In genomic region chr7:154947604-154948003, GRCh38 we compare ENCODE assay signal across 20 cellular contexts.
"Had no signal": no experiment of that assay in that cellular context is flagged by ENCODE, and none has a peak within 500 bp of the region (broad histone marks: within the 10 kb centered on the region; RNA-seq: fewer than 3 reads in every experiment).

No MANE protein-coding gene starts in this region.

- H3K9me3 ChIP-seq: ascending aorta, ovary, thyroid gland had no signal

- H3K9me3 Mint-ChIP-seq: activated naive CD4-positive, alpha-beta T cell treated with anti-CD3 and anti-CD28 coated beads for 36 hours; activated naive CD8-positive, alpha-beta T cell treated with anti-CD3 and anti-CD28 coated beads, Interleukin-2, amount 50 U/mL, for 24 hours; activated T-helper 2 cell treated with anti-CD3 and anti-CD28 coated beads, Interferon-gamma antibody, Interleukin-2, Interleukin-4, amounts not matched to agents 10 μg/mL and 5 μg/mL and 100 μg/mL, durations not matched to agents 14 hours and 24 hours and 36 hours; dendritic cell treated with granulocyte-macrophage colony-stimulating factor and Interleukin-4, amounts not matched to agents 40 ng/mL and 50 ng/mL, for 4 days; effector memory CD8-positive, alpha-beta T cell; neural crest cell; stimulated activated effector memory CD8-positive, alpha-beta T cell treated with anti-CD3 and anti-CD28 coated beads, Interleukin-12 subunit alpha, Interleukin-12 subunit beta, amount 100 ng/mL, for 72 hours had no signal

- H3K27ac Mint-ChIP-seq: activated naive CD4-positive, alpha-beta T cell treated with anti-CD3 and anti-CD28 coated beads for 36 hours; activated naive CD8-positive, alpha-beta T cell treated with anti-CD3 and anti-CD28 coated beads, Interleukin-2, amount 50 U/mL, for 24 hours; activated T-helper 2 cell treated with anti-CD3 and anti-CD28 coated beads, Interferon-gamma antibody, Interleukin-2, Interleukin-4, amounts not matched to agents 10 μg/mL and 5 μg/mL and 100 μg/mL, durations not matched to agents 14 hours and 24 hours and 36 hours; dendritic cell treated with granulocyte-macrophage colony-stimulating factor and Interleukin-4, amounts not matched to agents 40 ng/mL and 50 ng/mL, for 4 days; effector memory CD8-positive, alpha-beta T cell; stimulated activated effector memory CD8-positive, alpha-beta T cell treated with anti-CD3 and anti-CD28 coated beads, Interleukin-12 subunit alpha, Interleukin-12 subunit beta, amount 100 ng/mL, for 72 hours had no signal

- ATAC-seq: activated CD4-positive, CD25-positive, alpha-beta regulatory T cell treated with anti-CD3 and anti-CD28 coated beads, Interleukin-2, amount 50 U/mL, for 24 hours; activated naive CD8-positive, alpha-beta T cell treated with anti-CD3 and anti-CD28 coated beads, Interleukin-2, amount 50 U/mL, for 24 hours; effector memory CD8-positive, alpha-beta T cell; stimulated activated effector memory CD8-positive, alpha-beta T cell treated with anti-CD3 and anti-CD28 coated beads, Interleukin-12 subunit alpha, Interleukin-12 subunit beta, amount 100 ng/mL, for 72 hours had no signal

- H3K4me1 ChIP-seq: ascending aorta, thyroid gland had no signal

- FAIRE-seq: bronchial epithelial cell, frontal cortex, urothelium cell line had no signal

- DNase-seq: activated CD4-positive, alpha-beta T cell treated with anti-CD3 and anti-CD28 coated beads, Interleukin-2, amount 50 U/mL, for 4 hours; activated naive CD4-positive, alpha-beta T cell treated with anti-CD3 and anti-CD28 coated beads for 36 hours; activated naive CD8-positive, alpha-beta T cell treated with anti-CD3 and anti-CD28 coated beads, Interleukin-2, amount 50 U/mL, for 24 hours; activated T-cell treated with anti-CD3 and anti-CD28 coated beads, Interleukin-2, amount 50 U/mL, for 1 hour; effector memory CD8-positive, alpha-beta T cell; head of caudate nucleus; midbrain; ovary; thyroid gland had no signal

- H3K27me3 ChIP-seq: ascending aorta, ovary, thyroid gland had no signal

- H3K27me3 Mint-ChIP-seq: activated naive CD8-positive, alpha-beta T cell treated with anti-CD3 and anti-CD28 coated beads, Interleukin-2, amount 50 U/mL, for 24 hours; dendritic cell treated with granulocyte-macrophage colony-stimulating factor and Interleukin-4, amounts not matched to agents 40 ng/mL and 50 ng/mL, for 4 days; effector memory CD8-positive, alpha-beta T cell had no signal

- H3K4me1 Mint-ChIP-seq: activated naive CD8-positive, alpha-beta T cell treated with anti-CD3 and anti-CD28 coated beads, Interleukin-2, amount 50 U/mL, for 24 hours; neural crest cell; stimulated activated effector memory CD8-positive, alpha-beta T cell treated with anti-CD3 and anti-CD28 coated beads, Interleukin-12 subunit alpha, Interleukin-12 subunit beta, amount 100 ng/mL, for 72 hours had no signal

- H3K4me3 ChIP-seq: ascending aorta, lung, ovary, thyroid gland had no signal

- H3K36me3 ChIP-seq: ovary had no signal

- H3K4me3 Mint-ChIP-seq: activated naive CD4-positive, alpha-beta T cell treated with anti-CD3 and anti-CD28 coated beads for 36 hours; activated naive CD8-positive, alpha-beta T cell treated with anti-CD3 and anti-CD28 coated beads, Interleukin-2, amount 50 U/mL, for 24 hours; dendritic cell treated with granulocyte-macrophage colony-stimulating factor and Interleukin-4, amounts not matched to agents 40 ng/mL and 50 ng/mL, for 4 days; effector memory CD8-positive, alpha-beta T cell; neural crest cell; stimulated activated effector memory CD8-positive, alpha-beta T cell treated with anti-CD3 and anti-CD28 coated beads, Interleukin-12 subunit alpha, Interleukin-12 subunit beta, amount 100 ng/mL, for 72 hours had no signal

- H3K27ac ChIP-seq: ascending aorta, epithelial cell of prostate, ovary, thyroid gland had no signal
